In the genomic region with DNA sequence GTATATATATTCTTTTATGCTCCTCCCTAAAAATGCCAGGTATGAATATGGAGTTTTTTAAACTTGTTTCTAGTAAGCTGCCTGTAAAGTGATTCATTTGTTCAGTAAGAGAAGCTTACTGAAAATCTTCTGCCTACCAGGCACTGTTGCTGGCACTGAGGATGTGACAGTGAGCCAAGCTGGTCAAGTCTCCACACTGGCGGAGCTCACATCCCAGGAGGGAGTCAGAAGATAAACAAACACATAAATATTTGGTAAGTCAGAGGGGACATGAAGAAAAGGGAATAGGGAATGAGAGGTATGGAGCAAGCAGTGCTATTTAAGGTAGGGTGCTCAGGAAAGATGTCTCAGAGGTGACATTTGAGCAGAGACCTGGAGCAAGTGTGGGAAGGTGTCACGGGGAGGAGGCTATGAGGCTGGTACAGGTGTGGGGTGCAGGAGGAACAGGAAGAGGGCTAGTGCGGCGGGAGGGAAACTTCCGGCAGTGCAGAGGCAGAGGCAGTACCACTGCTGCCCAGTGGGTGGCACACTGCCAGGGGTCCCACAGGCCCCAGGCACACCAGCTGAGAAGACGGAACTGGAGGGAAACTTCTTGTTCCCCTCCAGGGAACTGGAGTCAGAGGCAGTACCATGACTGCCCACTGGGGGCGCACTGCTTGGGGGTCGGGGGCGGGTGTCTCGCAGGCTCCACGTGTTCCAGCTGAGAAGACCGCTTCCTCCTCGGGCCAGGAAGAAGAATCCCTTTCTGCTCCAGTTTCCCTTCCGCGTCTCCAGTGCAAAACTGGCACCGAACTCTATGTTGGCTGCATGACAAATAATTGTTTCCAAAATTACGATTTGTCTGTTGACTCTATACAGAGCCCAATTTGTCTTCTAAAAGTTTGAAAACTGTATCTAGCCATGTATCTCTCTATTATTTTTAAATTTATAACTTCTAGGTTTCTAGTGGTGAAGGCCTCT, we compare ENCODE assay signal across 8 cellular contexts.
DNase-seq lines count a peak whose midpoint lies in the region; ATAC-seq, FAIRE-seq and TF ChIP-seq lines count a peak whose summit lies in the region.

No MANE protein-coding gene starts in this region.

- no peaks in the 10 kb centered on the region for H3K36me3 Mint-ChIP-seq in activated T-cell treated with anti-CD3 and anti-CD28 coated beads, Interleukin-2, amount 50 U/mL, for 72 hours (ENCODE audit: insufficient read depth in 2 of 2)

- DNase-seq in AG04449 (ENCODE audit: low read depth, low spot score) (no peak), GM12892 (ENCODE audit: insufficient read length) (peak; percentile 16), mucosa of descending colon (peak in 1 of 3 donors; percentile 13), C1 segment of cervical spinal cord (lab: John Stamatoyannopoulos, UW) (no peak), stomach (no peak), left colon (no peak)
- peak; percentile 16 to 21 for DNase-seq in activated T-cell treated with anti-CD3 and anti-CD28 coated beads, Interleukin-2, amount 50 U/mL, for 72 hours

- no peak for TF ChIP-seq POLR2A in GM12892 (IDR thresholded peaks at IDR 0.05; ENCODE audit: low read depth, low read length)
- TF ChIP-seq POLR2A in stomach (IDR thresholded peaks at IDR 0.05): no peak

- no peak overlapping the region for H3K4me3 ChIP-seq in AG04449 (ENCODE audit: low read depth, low read length)
- no peak overlapping the region for H3K4me3 ChIP-seq in mucosa of descending colon
- H3K4me3 ChIP-seq in stomach: no peak overlapping the region

- ATAC-seq in HG03432 (IDR thresholded peaks at IDR 0.05; ENCODE audit: unreplicated experiment) (peak; percentile 81), mucosa of descending colon (peak; percentile 62), left colon (no peak)
- ATAC-seq in activated T-cell treated with anti-CD3 and anti-CD28 coated beads, Interleukin-2, amount 50 U/mL, for 72 hours (replicated peaks in 1 of 2): peak; percentile 30 to 36

- H3K4me1 ChIP-seq in mucosa of descending colon (ENCODE audit: low read depth) (no peaks in the 10 kb centered on the region), stomach (no peaks in the 10 kb centered on the region)

- TF ChIP-seq CTCF in AG04449 (IDR thresholded peaks at IDR 0.05; ENCODE audit: insufficient read depth, low read length, missing control alignments) (peak; percentile 48), mucosa of descending colon (IDR thresholded peaks at IDR 0.05) (peak; percentile 24), stomach (IDR thresholded peaks at IDR 0.05) (peak in 2 of 7 experiments; percentile 20 to 46)

- no peak overlapping the region for H3K27ac Mint-ChIP-seq in activated T-cell treated with anti-CD3 and anti-CD28 coated beads, Interleukin-2, amount 50 U/mL, for 72 hours

- POLR2A ChIA-PET in AG04449 (lab: Yijun Ruan, JAX): no interaction called here

- no peak for FAIRE-seq in GM12892 (lab: Jason Lieb, UNC)

- WGBS in stomach, 5 donors: 43 to 60% (median 57%) methylated on average over 16 to 17 of the region's 17 CpGs

- no peaks in the 10 kb centered on the region for H3K27me3 ChIP-seq in stomach

- peaks cover 2 to 4% of the 10 kb centered on the region in 2 donors for H3K9me3 Mint-ChIP-seq in activated T-cell treated with anti-CD3 and anti-CD28 coated beads, Interleukin-2, amount 50 U/mL, for 72 hours

- intact Hi-C loops in mucosa of descending colon (cut with DNase I, micrococcal nuclease): no loop called here
- intact Hi-C loops in stomach (cut with DNase I; ENCODE audit: low total_unique reads): no loop called here
- intact Hi-C loops in left colon (cut with DNase I, micrococcal nuclease): no loop called here

- no peaks in the 10 kb centered on the region for H3K4me1 Mint-ChIP-seq in activated T-cell treated with anti-CD3 and anti-CD28 coated beads, Interleukin-2, amount 50 U/mL, for 72 hours (ENCODE audit: low read depth)

- CTCF ChIA-PET in AG04449 (lab: Yijun Ruan, JAX): no interaction called here

- H3K9me3 ChIP-seq in mucosa of descending colon (peaks cover 3% of the 10 kb centered on the region), stomach (peaks cover 0 to 6% (median 0%) of the 10 kb centered on the region in 4 donors)

- H3K27me3 Mint-ChIP-seq in activated T-cell treated with anti-CD3 and anti-CD28 coated beads, Interleukin-2, amount 50 U/mL, for 72 hours (ENCODE audit: low read depth): no peaks in the 10 kb centered on the region

- H3K36me3 ChIP-seq in mucosa of descending colon (ENCODE audit: low read depth): no peaks in the 10 kb centered on the region
- no peaks in the 10 kb centered on the region for H3K36me3 ChIP-seq in stomach

- no peak for TF ChIP-seq EP300 in stomach (IDR thresholded peaks at IDR 0.05)

- no peak overlapping the region for H3K4me3 Mint-ChIP-seq in activated T-cell treated with anti-CD3 and anti-CD28 coated beads, Interleukin-2, amount 50 U/mL, for 72 hours

- no peak overlapping the region for H3K27ac ChIP-seq in stomach

Comparison
In these comparisons a context has a peak if more than half of its experiments do, and no peak if none do; other contexts are left out.
1. DNase-seq: peak in GM12892 (single experiment) and activated T-cell treated with anti-CD3 and anti-CD28 coated beads, Interleukin-2, amount 50 U/mL, for 72 hours (2 of 2); none in AG04449 (single experiment), C1 segment of cervical spinal cord (0 of 14), stomach (single experiment) and left colon (0 of 2).